Comparison of ENCODE assay signal across 1 cellular context in the genomic region with DNA sequence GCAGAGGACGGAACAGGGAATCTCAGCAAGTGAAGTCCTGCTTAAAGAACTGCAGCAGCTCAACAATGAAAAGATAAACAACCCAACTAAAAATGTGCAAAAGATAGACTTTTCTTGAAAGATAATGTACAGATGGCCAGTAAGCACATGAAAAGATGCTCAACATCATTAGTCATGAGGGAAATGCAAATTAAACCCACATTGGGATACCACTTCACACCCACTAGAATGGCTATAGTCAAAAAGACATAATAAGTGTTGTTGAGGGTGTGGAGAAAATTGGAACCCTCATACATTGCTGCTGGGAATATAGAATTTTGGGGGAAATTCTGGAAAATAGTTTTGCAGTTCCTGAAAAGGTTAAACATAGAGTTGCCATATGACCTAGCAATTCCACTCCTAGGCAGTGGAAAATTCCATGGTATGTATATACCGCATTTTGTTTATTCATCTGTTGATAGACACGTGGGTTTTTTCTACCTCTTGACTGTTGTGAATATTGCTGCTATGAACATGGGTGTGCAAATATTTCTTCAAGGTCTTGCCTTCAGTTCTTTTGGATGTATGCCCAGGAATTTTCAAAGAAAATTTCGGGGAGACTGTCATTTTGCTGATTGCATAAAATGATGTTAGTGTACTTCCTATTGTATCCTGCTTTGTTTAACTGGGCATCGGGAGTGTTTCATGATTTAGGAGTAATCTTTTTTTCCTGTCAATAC.
TF ChIP-seq lines count a peak whose summit lies in the region.

No MANE protein-coding gene starts in this region.

TF ChIP-seq in A549, 52 proteins besides CTCF, POLR2A, EP300 and RAD21 (continued from another document):
- TF ChIP-seq ELK1 (IDR thresholded peaks at IDR 0.05; ENCODE audit: low read depth, low read length) (no peak), TFCP2L1 (CRISPR knock-in tag; IDR thresholded peaks at IDR 0.05) (no peak), FOSL2 (IDR thresholded peaks at IDR 0.05) (no peak), FOSL2 (CRISPR knock-in tag; IDR thresholded peaks at IDR 0.05) (no peak), JUNB (IDR thresholded peaks at IDR 0.05) (no peak), NPAS2 (CRISPR knock-in tag; IDR thresholded peaks at IDR 0.05; ENCODE audit: borderline replicate concordance) (no peak)
- TF ChIP-seq, protein P1, sequence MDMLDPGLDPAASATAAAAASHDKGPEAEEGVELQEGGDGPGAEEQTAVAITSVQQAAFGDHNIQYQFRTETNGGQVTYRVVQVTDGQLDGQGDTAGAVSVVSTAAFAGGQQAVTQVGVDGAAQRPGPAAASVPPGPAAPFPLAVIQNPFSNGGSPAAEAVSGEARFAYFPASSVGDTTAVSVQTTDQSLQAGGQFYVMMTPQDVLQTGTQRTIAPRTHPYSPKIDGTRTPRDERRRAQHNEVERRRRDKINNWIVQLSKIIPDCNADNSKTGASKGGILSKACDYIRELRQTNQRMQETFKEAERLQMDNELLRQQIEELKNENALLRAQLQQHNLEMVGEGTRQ (IDR thresholded peaks at IDR 0.05), result no peak
